22 cellular contexts compared by ENCODE assay signal in the genomic region with DNA sequence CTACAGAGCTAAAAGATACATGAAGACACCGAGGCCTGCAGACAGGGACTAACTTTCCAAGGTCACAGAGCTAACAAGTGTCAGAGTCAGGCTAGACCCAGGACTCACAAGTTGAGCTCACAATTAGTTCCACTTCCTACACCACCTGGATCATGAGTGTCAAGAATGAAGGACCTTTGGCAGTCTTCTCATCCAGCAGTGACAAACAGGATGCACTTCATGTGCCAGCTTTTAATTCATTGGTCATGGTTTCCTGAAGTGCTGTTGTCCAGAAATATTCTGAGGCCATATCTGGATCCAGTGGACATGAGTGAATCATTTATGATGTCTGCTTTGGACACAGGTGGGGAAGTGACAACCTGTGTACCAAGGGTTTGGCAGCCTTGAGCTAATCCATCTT.
"Had no signal": no experiment of that assay in that cellular context is flagged by ENCODE, and none has a peak within 500 bp of the region (broad histone marks: within the 10 kb centered on the region; RNA-seq: fewer than 3 reads in every experiment).

No MANE protein-coding gene starts in this region.

- H3K27me3 ChIP-seq: dorsolateral prefrontal cortex, foreskin keratinocyte, hepatocyte had no signal

- H3K9me3 ChIP-seq: mucosa of descending colon had no signal

- H3K79me2 ChIP-seq: hepatocyte had no signal

- DNase-seq: dorsolateral prefrontal cortex; effector CD4-positive, alpha-beta T cell; effector memory CD4-positive, alpha-beta T cell; foreskin keratinocyte; heart left ventricle; left cardiac atrium; left lung; left ventricle myocardium superior; lower lobe of right lung; mesenchymal stem cell; mucosa of descending colon; naive B cell; naive thymus-derived CD8-positive, alpha-beta T cell had no signal

- H3K4me3 Mint-ChIP-seq: mesothelial cell of epicardium; naive thymus-derived CD8-positive, alpha-beta T cell had no signal

- H3K4me3 ChIP-seq: coronary artery, dorsolateral prefrontal cortex, esophagus muscularis mucosa, heart left ventricle, hepatocyte, left lung, lower lobe of right lung, mucosa of descending colon had no signal

- H2AFZ ChIP-seq: hepatocyte had no signal

- H3K36me3 Mint-ChIP-seq: mesothelial cell of epicardium had no signal

- ATAC-seq: foreskin keratinocyte; heart left ventricle; left cardiac atrium; left lung; left ventricle myocardium superior; lower lobe of right lung; mucosa of descending colon; naive thymus-derived CD8-positive, alpha-beta T cell had no signal

- H3K4me2 ChIP-seq: hepatocyte had no signal

- H3K4me1 Mint-ChIP-seq: naive B cell; naive thymus-derived CD8-positive, alpha-beta T cell had no signal

- H3K27ac Mint-ChIP-seq: mesothelial cell of epicardium; naive thymus-derived CD8-positive, alpha-beta T cell had no signal

- H3K4me1 ChIP-seq: esophagus muscularis mucosa, foreskin keratinocyte, left lung, lower lobe of right lung had no signal

- H3K27ac ChIP-seq: coronary artery, dorsolateral prefrontal cortex, esophagus muscularis mucosa, foreskin keratinocyte, heart left ventricle, hepatocyte, left lung, lower lobe of right lung had no signal

- FAIRE-seq: colon, endothelial cell of umbilical vein, frontal cortex, islet of Langerhans, keratinocyte had no signal

- H3K36me3 ChIP-seq: esophagus muscularis mucosa, heart left ventricle, left lung, lower lobe of right lung had no signal
